15 cellular contexts compared by ENCODE assay signal in genomic region chr19:55684946-55685681, GRCh38. TPM values are rescaled to one million over a fixed set of nuclear protein-coding genes. Genes with fewer than 3 reads are reported as not detected.
A peak's percentile ranks its signal among the peaks of the same experiment; 100 is the strongest.
DNase-seq lines count a peak whose midpoint lies in the region; FAIRE-seq and TF ChIP-seq lines count a peak whose summit lies in the region.
"Had no signal": no experiment of that assay in that cellular context is flagged by ENCODE, and none has a peak within 500 bp of the region (broad histone marks: within the 10 kb centered on the region; RNA-seq: fewer than 3 reads in every experiment).

No MANE protein-coding gene starts in this region.

- H3K4me3 ChIP-seq in BE2C (ENCODE audit: low read depth, low read length) (no peak overlapping the region), kidney (ENCODE audit: low read length in 2 of 2) (no peak overlapping the region)
- H3K4me3 ChIP-seq: sigmoid colon had no signal

- intact Hi-C loops in kidney (cut with DNase I) = no loop called here

- FAIRE-seq in kidney (lab: Jason Lieb, UNC) = no peak

- no peaks in the 10 kb centered on the region for H3K27me3 ChIP-seq in BE2C
- H3K27me3 ChIP-seq: neutrophil, sigmoid colon had no signal

- peaks cover 76% of the 10 kb centered on the region for H3K36me3 ChIP-seq in BE2C
- H3K36me3 ChIP-seq in kidney (ENCODE audit: control insufficient read depth in 1 of 2, insufficient read depth in 2 of 2, low read length in 2 of 2) = peaks cover 20 to 25% of the 10 kb centered on the region in 2 donors

- peaks cover 12% of the 10 kb centered on the region for H3K4me1 ChIP-seq in BE2C
- peaks cover 60 to 76% of the 10 kb centered on the region in 2 donors for H3K4me1 ChIP-seq in kidney (ENCODE audit: control insufficient read depth in 1 of 2, insufficient read depth in 1 of 2, low read depth in 1 of 2, low read length in 2 of 2)

- peak overlapping the region in 1 of 2 donors; percentile 41 for H3K27ac ChIP-seq in kidney (ENCODE audit: low read depth in 2 of 2, low read length in 2 of 2)
- H3K27ac ChIP-seq: neutrophil, sigmoid colon had no signal

- H3K9me3 ChIP-seq in BE2C = no peaks in the 10 kb centered on the region
- H3K9me3 ChIP-seq in kidney (ENCODE audit: control insufficient read depth in 1 of 2, low read length in 2 of 2) = no peaks in the 10 kb centered on the region
- H3K9me3 ChIP-seq: neutrophil, sigmoid colon had no signal

- DNase-seq in BE2C (peak; percentile 7), kidney (peak; percentile 81), NCI-H82 (lab: John Stamatoyannopoulos, UW) (no peak), OCI-M1 (lab: John Stamatoyannopoulos, UW) (no peak)
- DNase-seq: activated CD4-positive, alpha-beta T cell treated with anti-CD3 and anti-CD28 coated beads for 1 hour; activated gamma-delta T cell treated with Interleukin-2 at 50 U/mL for 16 hours; anterior cingulate cortex; CD4-positive, alpha-beta memory T cell; immature natural killer cell; mesenchymal stem cell; NCI-H1436; SIG-M5; sigmoid colon; stimulated activated CD4-positive, alpha-beta T cell treated with anti-CD3 and anti-CD28 coated beads, Interleukin-4, amount 100 ng/mL, for 1 hour had no signal

- H3K9ac ChIP-seq in kidney (ENCODE audit: low read length in 2 of 2) = peak overlapping the region in 1 of 2 donors; percentile 12

- TF ChIP-seq CTCF in BE2C (IDR thresholded peaks at IDR 0.05; ENCODE audit: low read depth, low read length) (no peak), kidney (IDR thresholded peaks at IDR 0.05; ENCODE audit: borderline replicate concordance, extremely low read depth, insufficient read depth) (no peak)

RNA-seq across cellular contexts. Expression of gene EPN1, which starts 10.1 kb away (rescaled TPM):
- 358 TPM for polyA plus RNA-seq in BE2C (2012; ENCODE audit: insufficient read depth, insufficient read length, low read depth)
- total RNA-seq in kidney = 145 TPM
- polyA plus RNA-seq in kidney (ENCODE audit: insufficient read depth, low read depth, low replicate concordance) = 138 TPM

RNA-seq across cellular contexts. Expression of gene U2AF2, which starts 30.3 kb away (rescaled TPM):
- polyA plus RNA-seq in BE2C (2012; ENCODE audit: insufficient read depth, insufficient read length, low read depth) = 543 TPM
- total RNA-seq in kidney = 161 TPM
- polyA plus RNA-seq in kidney (ENCODE audit: insufficient read depth, low read depth, low replicate concordance) = 54.8 TPM

RNA-seq across cellular contexts. Expression of gene CCDC106, which starts 37.1 kb away (rescaled TPM):
- 51.0 TPM for polyA plus RNA-seq in BE2C (2012; ENCODE audit: insufficient read depth, insufficient read length, low read depth)
- 22.7 TPM for total RNA-seq in kidney
- 51.9 TPM for polyA plus RNA-seq in kidney (ENCODE audit: insufficient read depth, low read depth, low replicate concordance)

RNA-seq across cellular contexts. Expression of gene ZNF581, which starts 41.7 kb away (rescaled TPM):
- polyA plus RNA-seq in BE2C (2012; ENCODE audit: insufficient read depth, insufficient read length, low read depth) = 42.2 TPM
- 23.6 TPM for total RNA-seq in kidney
- polyA plus RNA-seq in kidney (ENCODE audit: insufficient read depth, low read depth, low replicate concordance) = 22.0 TPM

RNA-seq across cellular contexts. Expression of gene ZNF580, which starts 44.3 kb away (rescaled TPM):
- 129 TPM for polyA plus RNA-seq in BE2C (2012; ENCODE audit: insufficient read depth, insufficient read length, low read depth)
- total RNA-seq in kidney = 56.8 TPM
- polyA plus RNA-seq in kidney (ENCODE audit: insufficient read depth, low read depth, low replicate concordance) = 47.0 TPM

Comparison
In these comparisons a context has a peak if more than half of its experiments do, and no peak if none do; other contexts are left out.
1. DNase-seq: peak in BE2C (single experiment) and kidney (single experiment); none in NCI-H82 (single experiment) and OCI-M1 (single experiment).